20 cellular contexts compared by ENCODE assay signal in the genomic region with DNA sequence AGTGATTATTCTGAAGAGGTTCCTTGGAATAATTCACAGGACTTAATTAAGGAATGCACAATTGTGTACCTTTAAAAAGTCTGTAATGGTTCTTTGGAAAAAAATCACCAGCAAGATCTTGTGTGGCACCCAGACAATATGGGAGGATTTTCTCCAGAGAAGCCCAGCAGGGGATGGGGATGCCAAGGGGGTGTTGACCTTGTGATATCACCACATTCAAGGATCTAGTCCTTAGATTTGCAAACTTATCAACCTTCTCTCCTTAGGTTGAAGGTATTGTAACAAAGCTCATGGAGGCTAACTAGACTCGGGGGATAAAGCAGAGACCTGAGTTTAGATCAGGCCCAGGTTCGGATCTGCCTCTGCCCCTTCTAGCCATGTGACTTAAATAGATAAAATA.
DNase-seq lines count a peak whose midpoint lies in the region; ATAC-seq and TF ChIP-seq lines count a peak whose summit lies in the region.
"Had no signal": no experiment of that assay in that cellular context is flagged by ENCODE, and none has a peak within 500 bp of the region (broad histone marks: within the 10 kb centered on the region; RNA-seq: fewer than 3 reads in every experiment).

No MANE protein-coding gene starts in this region.

- no peaks in the 10 kb centered on the region for H3K36me3 ChIP-seq in Peyer's patch
- H3K36me3 ChIP-seq: vagina had no signal

- H3K4me3 ChIP-seq in Peyer's patch: peak overlapping the region in 1 of 4 donors; percentile 16
- H3K4me3 ChIP-seq: gastroesophageal sphincter, SK-N-MC, testis, vagina had no signal

- no peaks in the 10 kb centered on the region for H3K9me3 Mint-ChIP-seq in activated naive CD4-positive, alpha-beta T cell treated with anti-CD3 and anti-CD28 coated beads, Interleukin-2, amount 50 U/mL, for 24 hours
- no peaks in the 10 kb centered on the region for H3K9me3 Mint-ChIP-seq in effector memory CD8-positive, alpha-beta T cell
- no peaks in the 10 kb centered on the region for H3K9me3 Mint-ChIP-seq in type B pancreatic cell
- H3K9me3 Mint-ChIP-seq: brain, neural crest cell had no signal

- DNase-seq in activated naive CD4-positive, alpha-beta T cell (lab: John Stamatoyannopoulos, UW): no peak
- DNase-seq in Peyer's patch: no peak
- DNase-seq in effector memory CD8-positive, alpha-beta T cell: no peak
- no peak for DNase-seq in NK-92 treated with Interleukin-12 subunit alpha and Interleukin-12 subunit beta, amount 100 ng/mL, for 24 hours (lab: John Stamatoyannopoulos, UW)
- no peak for DNase-seq in hepatic stellate cell (ENCODE audit: low spot score)
- no peak for DNase-seq in type B pancreatic cell (ENCODE audit: extremely low spot score, unreplicated experiment)
- DNase-seq: DMS153, GDM1, IMR-90, left ventricle myocardium superior, midbrain, posterior cingulate gyrus, testis had no signal

- H3K4me1 Mint-ChIP-seq in activated naive CD4-positive, alpha-beta T cell treated with anti-CD3 and anti-CD28 coated beads, Interleukin-2, amount 50 U/mL, for 24 hours: peaks cover 71% of the 10 kb centered on the region
- peaks cover 9 to 26% of the 10 kb centered on the region in 2 donors for H3K4me1 Mint-ChIP-seq in effector memory CD8-positive, alpha-beta T cell (ENCODE audit: low read depth in 2 of 2)
- no peaks in the 10 kb centered on the region for H3K4me1 Mint-ChIP-seq in type B pancreatic cell (ENCODE audit: unreplicated experiment)

- TF ChIP-seq CTCF in Peyer's patch (IDR thresholded peaks at IDR 0.05) (no peak), type B pancreatic cell (conservative IDR thresholded peaks at IDR 0.05) (no peak)

- no peaks in the 10 kb centered on the region for H3K27me3 ChIP-seq in Peyer's patch
- H3K27me3 ChIP-seq: gastroesophageal sphincter, testis, vagina had no signal

- H3K27ac Mint-ChIP-seq in activated naive CD4-positive, alpha-beta T cell treated with anti-CD3 and anti-CD28 coated beads, Interleukin-2, amount 50 U/mL, for 24 hours: peak overlapping the region; percentile 84
- peak overlapping the region; percentile 55 to 73 for H3K27ac Mint-ChIP-seq in effector memory CD8-positive, alpha-beta T cell
- H3K27ac Mint-ChIP-seq in type B pancreatic cell: no peak overlapping the region

- ATAC-seq in effector memory CD8-positive, alpha-beta T cell (replicated peaks): no peak
- ATAC-seq: gastroesophageal sphincter, left ventricle myocardium superior had no signal

- peaks cover 3% of the 10 kb centered on the region for H3K36me3 Mint-ChIP-seq in activated naive CD4-positive, alpha-beta T cell treated with anti-CD3 and anti-CD28 coated beads, Interleukin-2, amount 50 U/mL, for 24 hours
- H3K36me3 Mint-ChIP-seq in effector memory CD8-positive, alpha-beta T cell (ENCODE audit: insufficient read depth): peaks cover 4% of the 10 kb centered on the region
- no peaks in the 10 kb centered on the region for H3K36me3 Mint-ChIP-seq in type B pancreatic cell
- H3K36me3 Mint-ChIP-seq: brain had no signal

- TF ChIP-seq POLR2A in Peyer's patch (IDR thresholded peaks at IDR 0.05): no peak

- H3K27me3 Mint-ChIP-seq in activated naive CD4-positive, alpha-beta T cell treated with anti-CD3 and anti-CD28 coated beads, Interleukin-2, amount 50 U/mL, for 24 hours: no peaks in the 10 kb centered on the region
- H3K27me3 Mint-ChIP-seq in effector memory CD8-positive, alpha-beta T cell: peaks cover 0 to 10% of the 10 kb centered on the region in 2 donors
- H3K27me3 Mint-ChIP-seq in type B pancreatic cell: peaks cover 3% of the 10 kb centered on the region

- H3K4me1 ChIP-seq in Peyer's patch: no peaks in the 10 kb centered on the region
- H3K4me1 ChIP-seq: gastroesophageal sphincter, testis had no signal

- peak overlapping the region in 3 of 4 donors; percentile 14 to 58 (median 30) for H3K27ac ChIP-seq in Peyer's patch
- H3K27ac ChIP-seq: gastroesophageal sphincter, RWPE1, SK-N-MC, testis, vagina had no signal

- H3K4me3 Mint-ChIP-seq in activated naive CD4-positive, alpha-beta T cell treated with anti-CD3 and anti-CD28 coated beads, Interleukin-2, amount 50 U/mL, for 24 hours: peak overlapping the region; percentile 89
- H3K4me3 Mint-ChIP-seq in effector memory CD8-positive, alpha-beta T cell: peak overlapping the region; percentile 50 to 75
- no peak overlapping the region for H3K4me3 Mint-ChIP-seq in type B pancreatic cell
- H3K4me3 Mint-ChIP-seq: brain, neural crest cell had no signal

- no peaks in the 10 kb centered on the region for H3K9me3 ChIP-seq in Peyer's patch
- H3K9me3 ChIP-seq: gastroesophageal sphincter, testis, vagina had no signal
